In the genomic region with DNA sequence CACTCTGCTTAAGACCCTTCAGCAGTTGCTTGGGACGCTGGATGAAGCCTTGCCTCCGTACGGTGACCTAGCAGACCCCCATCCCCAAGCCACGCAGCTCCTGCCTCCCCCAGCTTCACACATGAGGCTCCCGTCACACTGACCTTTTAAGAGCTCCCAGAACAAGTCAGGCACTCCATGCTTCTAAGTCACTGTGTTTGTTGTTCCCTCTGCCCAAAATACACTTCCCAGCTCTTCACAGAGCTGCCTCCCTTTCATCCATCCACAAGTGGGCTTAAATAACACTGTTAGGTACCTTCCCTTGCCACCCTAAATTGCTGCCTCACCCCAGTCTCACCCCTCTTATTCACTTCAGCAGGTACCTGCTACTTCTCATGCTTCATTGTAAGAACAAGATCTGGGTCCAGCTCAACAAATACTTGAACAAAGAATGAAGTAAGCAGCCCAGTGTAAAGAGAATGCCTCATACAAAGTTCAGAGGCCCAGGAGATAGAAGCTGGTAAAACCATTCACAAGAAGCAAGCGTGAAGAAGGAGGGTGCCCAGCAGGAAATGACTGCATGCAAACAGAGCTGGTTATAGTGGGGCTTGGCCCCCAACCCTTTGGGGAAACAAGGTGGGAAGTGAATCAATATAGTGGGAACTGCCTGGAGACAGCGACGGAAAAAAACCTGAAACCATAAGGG, we compare ENCODE assay signal across 8 cellular contexts. TPM values are rescaled to one million over a fixed set of nuclear protein-coding genes. Genes with fewer than 3 reads are reported as not detected.
DNase-seq lines count a peak whose midpoint lies in the region; TF ChIP-seq lines count a peak whose summit lies in the region.
"Had no signal": no experiment of that assay in that cellular context is flagged by ENCODE, and none has a peak within 500 bp of the region (broad histone marks: within the 10 kb centered on the region; RNA-seq: fewer than 3 reads in every experiment).

No MANE protein-coding gene starts in this region.

- peaks cover 0 to 38% of the 10 kb centered on the region in 2 donors for H3K36me3 Mint-ChIP-seq in CD4-positive, alpha-beta memory T cell
- H3K36me3 Mint-ChIP-seq in activated naive CD8-positive, alpha-beta T cell treated with anti-CD3 and anti-CD28 coated beads for 36 hours: peaks cover 43% of the 10 kb centered on the region

- no peak for TF ChIP-seq CTCF in adrenal gland (IDR thresholded peaks at IDR 0.05)

- peak overlapping the region; percentile 53 to 96 (median 86) for H3K27ac Mint-ChIP-seq in CD4-positive, alpha-beta memory T cell
- peak overlapping the region; percentile 39 for H3K27ac Mint-ChIP-seq in activated naive CD8-positive, alpha-beta T cell treated with anti-CD3 and anti-CD28 coated beads for 36 hours

- peak overlapping the region; percentile 1 for H3K27ac ChIP-seq in CD4-positive, alpha-beta memory T cell (ENCODE audit: low read depth, low read length)
- H3K27ac ChIP-seq in muscle layer of duodenum (ENCODE audit: low read length) (peak overlapping the region; percentile 10), adrenal gland (peak overlapping the region in 1 of 5 donors; percentile 24)

- H3K27me3 Mint-ChIP-seq in CD4-positive, alpha-beta memory T cell: no peaks in the 10 kb centered on the region
- no peaks in the 10 kb centered on the region for H3K27me3 Mint-ChIP-seq in activated naive CD8-positive, alpha-beta T cell treated with anti-CD3 and anti-CD28 coated beads for 36 hours

- WGBS in adrenal gland, 4 donors: 83 to 90% (median 87%) methylated on average over 7 to 8 of the region's 8 CpGs

- no peaks in the 10 kb centered on the region for H3K27me3 ChIP-seq in CD4-positive, alpha-beta memory T cell (ENCODE audit: insufficient read depth, low read length)
- no peaks in the 10 kb centered on the region for H3K27me3 ChIP-seq in muscle layer of duodenum (ENCODE audit: low read depth, low read length)
- no peaks in the 10 kb centered on the region for H3K27me3 ChIP-seq in adrenal gland

- POLR2A ChIA-PET in CD4-positive, alpha-beta memory T cell (lab: Charles Lee; ENCODE audit: partially characterized antibody): interaction anchor here (1.7 to 3.1 kb wide), 3 partner anchors 9 to 49 kb away, joined by 4 to 18 read pairs (median 8); a partner anchor contains a TSS

- H3K4me1 Mint-ChIP-seq in CD4-positive, alpha-beta memory T cell: peaks cover 58 to 85% (median 73%) of the 10 kb centered on the region in 4 donors
- peaks cover 79% of the 10 kb centered on the region for H3K4me1 Mint-ChIP-seq in activated naive CD8-positive, alpha-beta T cell treated with anti-CD3 and anti-CD28 coated beads for 36 hours

- H3K9me3 ChIP-seq in CD4-positive, alpha-beta memory T cell (ENCODE audit: control insufficient read depth in 1 of 2, low read length in 2 of 2): no peaks in the 10 kb centered on the region
- H3K9me3 ChIP-seq in muscle layer of duodenum (ENCODE audit: control insufficient read depth in 1 of 2, low read length in 2 of 2) (no peaks in the 10 kb centered on the region), adrenal gland (replicated peaks in 1 of 3) (no peaks in the 10 kb centered on the region)

- H3K4me3 Mint-ChIP-seq in CD4-positive, alpha-beta memory T cell: peak overlapping the region in 3 of 8 donors; percentile 5 to 34 (median 16)
- no peak overlapping the region for H3K4me3 Mint-ChIP-seq in activated naive CD8-positive, alpha-beta T cell treated with anti-CD3 and anti-CD28 coated beads for 36 hours

- no peak for TF ChIP-seq POLR2A in adrenal gland (IDR thresholded peaks at IDR 0.05)

- intact Hi-C loops in CD4-positive, alpha-beta memory T cell (cut with micrococcal nuclease): no loop called here
- intact Hi-C loops in adrenal gland (cut with DNase I): no loop called here

- H3K4me1 ChIP-seq in CD4-positive, alpha-beta memory T cell (ENCODE audit: insufficient read depth, low read length): peaks cover 89% of the 10 kb centered on the region
- H3K4me1 ChIP-seq in muscle layer of duodenum (ENCODE audit: control insufficient read depth in 1 of 2, insufficient read depth in 2 of 2, low read length in 2 of 2) (peaks cover 28 to 51% of the 10 kb centered on the region in 2 donors), adrenal gland (replicated peaks in 1 of 2) (peaks cover 29 to 63% of the 10 kb centered on the region in 2 donors)

- H3K4me3 ChIP-seq in CD4-positive, alpha-beta memory T cell (ENCODE audit: low read length in 2 of 2): no peak overlapping the region
- H3K4me3 ChIP-seq in muscle layer of duodenum (ENCODE audit: low read depth in 1 of 2, low read length in 2 of 2) (no peak overlapping the region), adrenal gland (no peak overlapping the region)

- CTCF ChIA-PET in CD4-positive, alpha-beta memory T cell (lab: Charles Lee; ENCODE audit: partially characterized antibody): interaction anchor here (0.6 to 1.2 kb wide), 4 partner anchors 9 to 1274 kb away, joined by 3 read pairs; no protein-coding TSS in a partner anchor

- H3K9me3 Mint-ChIP-seq in CD4-positive, alpha-beta memory T cell: peaks cover 0 to 3% (median 0%) of the 10 kb centered on the region in 8 donors
- no peaks in the 10 kb centered on the region for H3K9me3 Mint-ChIP-seq in activated naive CD8-positive, alpha-beta T cell treated with anti-CD3 and anti-CD28 coated beads for 36 hours

- no peak for DNase-seq in CD4-positive, alpha-beta memory T cell
- DNase-seq in DMS79 (lab: John Stamatoyannopoulos, UW) (peak; percentile 94), NCI-H748 (lab: John Stamatoyannopoulos, UW; ENCODE audit: unreplicated experiment) (no peak), adrenal gland (no peak), kidney tubule cell (ENCODE audit: low spot score) (no peak)
- no peak for DNase-seq in activated naive CD8-positive, alpha-beta T cell treated with anti-CD3 and anti-CD28 coated beads for 36 hours
- DNase-seq: substantia nigra had no signal

- peaks cover 4% of the 10 kb centered on the region for H3K36me3 ChIP-seq in CD4-positive, alpha-beta memory T cell (ENCODE audit: insufficient read depth, low read length)
- peaks cover 0 to 3% of the 10 kb centered on the region in 2 donors for H3K36me3 ChIP-seq in muscle layer of duodenum (ENCODE audit: control insufficient read depth in 1 of 2, insufficient read depth in 2 of 2, low read length in 2 of 2)
- no peaks in the 10 kb centered on the region for H3K36me3 ChIP-seq in adrenal gland (replicated peaks in 1 of 2)

RNA-seq across cellular contexts. Expression of a gene that starts 5.8 kb away (rescaled TPM):
- total RNA-seq in CD4-positive, alpha-beta memory T cell: 10 to 100 TPM; 85.0 to 92.1 TPM
- 10 to 100 TPM; 39.9 to 47.6 TPM for polyA plus RNA-seq in CD4-positive, alpha-beta memory T cell
- 10 to 100 TPM; 54.1 to 57.9 TPM for total RNA-seq in activated naive CD8-positive, alpha-beta T cell treated with anti-CD3 and anti-CD28 coated beads for 36 hours
- 10 to 100 TPM; 32.1 to 61.3 (median 43.0) TPM for total RNA-seq in adrenal gland
- polyA plus RNA-seq in adrenal gland: 10 to 100 TPM; 31.1 to 83.9 (median 35.9) TPM

RNA-seq across cellular contexts. Expression of a gene that starts 48.6 kb away (rescaled TPM):
- total RNA-seq in CD4-positive, alpha-beta memory T cell: 10 to 100 TPM; 51.7 to 59.8 TPM
- 10 to 100 TPM; 54.7 to 62.6 TPM for polyA plus RNA-seq in CD4-positive, alpha-beta memory T cell
- 10 to 100 TPM; 24.5 to 27.3 TPM for total RNA-seq in activated naive CD8-positive, alpha-beta T cell treated with anti-CD3 and anti-CD28 coated beads for 36 hours
- total RNA-seq in adrenal gland: 10 to 100 TPM; 33.5 to 68.4 (median 48.1) TPM
- polyA plus RNA-seq in adrenal gland: 10 to 100 TPM; 51.2 to 78.1 (median 57.4) TPM
